In genomic region chr2:24317491-24317920, GRCh38 we compare ENCODE assay signal across 9 cellular contexts. TPM values are rescaled to one million over a fixed set of nuclear protein-coding genes. Genes with fewer than 3 reads are reported as not detected.
A peak's percentile ranks its signal among the peaks of the same experiment; 100 is the strongest.
DNase-seq lines count a peak whose midpoint lies in the region; ATAC-seq and TF ChIP-seq lines count a peak whose summit lies in the region.
"Had no signal": no experiment of that assay in that cellular context is flagged by ENCODE, and none has a peak within 500 bp of the region (broad histone marks: within the 10 kb centered on the region; RNA-seq: fewer than 3 reads in every experiment).

No MANE protein-coding gene starts in this region.

- H3K4me1 ChIP-seq in SJCRH30 = no peaks in the 10 kb centered on the region
- H3K4me1 ChIP-seq in liver (ENCODE audit: control insufficient read depth in 4 of 4, insufficient read depth in 4 of 4, low read length in 3 of 4) = peaks cover 0 to 17% (median 13%) of the 10 kb centered on the region in 4 donors
- H3K4me1 ChIP-seq in effector memory CD4-positive, alpha-beta T cell (ENCODE audit: control insufficient read depth, insufficient read depth, low read length, poor library complexity, severe bottlenecking) = peaks cover 2% of the 10 kb centered on the region
- H3K4me1 ChIP-seq: neural progenitor cell had no signal

- peak in 2 of 3 experiments; percentile 67 to 91 for DNase-seq in NCI-H1417 (lab: John Stamatoyannopoulos, UW)
- no peak for DNase-seq in NCI-H1417 treated with DMSO at 0.1 percent for 48 hours (lab: John Stamatoyannopoulos, UW)
- peak; percentile 18 for DNase-seq in EH (ENCODE audit: low read depth)
- peak; percentile 34 to 47 for DNase-seq in SJCRH30
- DNase-seq in effector memory CD4-positive, alpha-beta T cell = no peak
- no peak for DNase-seq in DMS79 treated with DMSO at 0.1 percent for 48 hours (lab: John Stamatoyannopoulos, UW)

- H3K4me3 ChIP-seq in SJCRH30 (no peak overlapping the region), liver (ENCODE audit: low read depth in 1 of 3, low read length in 3 of 3) (no peak overlapping the region)
- H3K4me3 ChIP-seq in effector memory CD4-positive, alpha-beta T cell (ENCODE audit: insufficient read depth, low read depth, low read length, poor library complexity, severe bottlenecking) = no peak overlapping the region
- H3K4me3 ChIP-seq: neural progenitor cell had no signal

- H3K36me3 ChIP-seq in SJCRH30 (peaks cover 2% of the 10 kb centered on the region; the same call in 1 of the 2 replicates), liver (ENCODE audit: control insufficient read depth in 4 of 4, insufficient read depth in 3 of 4, low read depth in 1 of 4, low read length in 3 of 4) (peaks cover 0 to 3% (median 0%) of the 10 kb centered on the region in 4 donors)
- peaks cover 4% of the 10 kb centered on the region for H3K36me3 ChIP-seq in effector memory CD4-positive, alpha-beta T cell (ENCODE audit: control insufficient read depth, insufficient read depth, low read length)
- H3K36me3 ChIP-seq: neural progenitor cell had no signal

- no peak for TF ChIP-seq CTCF in liver (IDR thresholded peaks at IDR 0.05; ENCODE audit: low read depth, low read length, missing input control)

- ATAC-seq in GM21515 (IDR thresholded peaks at IDR 0.05; ENCODE audit: unreplicated experiment) = no peak

- H3K9me3 ChIP-seq in SJCRH30 (replicated peaks) (0 out of 2 replicates have a peak, but pooled peaks cover 2% of the 10 kb centered on the region), liver (ENCODE audit: control insufficient read depth in 4 of 4, low read length in 3 of 4) (no peaks in the 10 kb centered on the region)
- no peaks in the 10 kb centered on the region for H3K9me3 ChIP-seq in effector memory CD4-positive, alpha-beta T cell (ENCODE audit: control insufficient read depth, low read length)

- H3K9ac ChIP-seq in liver (ENCODE audit: low read depth in 1 of 2, low read length in 2 of 2) = no peak overlapping the region
- H3K9ac ChIP-seq: neural progenitor cell had no signal

- H3K27me3 ChIP-seq in SJCRH30 (no peaks in the 10 kb centered on the region), liver (ENCODE audit: control insufficient read depth in 4 of 4, insufficient read depth in 4 of 4, low read length in 3 of 4) (no peaks in the 10 kb centered on the region)
- no peaks in the 10 kb centered on the region for H3K27me3 ChIP-seq in effector memory CD4-positive, alpha-beta T cell (replicated peaks; ENCODE audit: control insufficient read depth, insufficient read depth, low read length, poor library complexity, severe bottlenecking)
- H3K27me3 ChIP-seq: neural progenitor cell had no signal

- TF ChIP-seq RAD21 in liver (IDR thresholded peaks at IDR 0.05) = no peak

- H3K27ac ChIP-seq in SJCRH30 (no peak overlapping the region), liver (ENCODE audit: low read depth in 1 of 2, low read length in 2 of 2) (no peak overlapping the region)
- no peak overlapping the region for H3K27ac ChIP-seq in effector memory CD4-positive, alpha-beta T cell (ENCODE audit: insufficient read depth, low read length, poor library complexity, severe bottlenecking)
- H3K27ac ChIP-seq: neural progenitor cell had no signal

TF ChIP-seq in liver, 16 proteins besides CTCF, POLR2A, EP300 and RAD21:
- TF ChIP-seq HNF4A (conservative IDR thresholded peaks at IDR 0.05) (peak; percentile 67 to 77), HNF4G (IDR thresholded peaks at IDR 0.05) (peak; percentile 50), RXRA (IDR thresholded peaks at IDR 0.05) (peak; percentile 39 to 50), GABPA (IDR thresholded peaks at IDR 0.05 in 1 of 2, conservative IDR thresholded peaks at IDR 0.05 in 1 of 2) (no peak), EGR1 (IDR thresholded peaks at IDR 0.05; ENCODE audit: low read depth in 2 of 2) (no peak), ZBTB33 (IDR thresholded peaks at IDR 0.05) (no peak), SP1 (IDR thresholded peaks at IDR 0.05) (peak; percentile 72), NR2F2 (IDR thresholded peaks at IDR 0.05) (no peak), JUND (IDR thresholded peaks at IDR 0.05) (peak; percentile 22 to 39), FOXA1 (IDR thresholded peaks at IDR 0.05) (no peak), TAF1 (conservative IDR thresholded peaks at IDR 0.05) (no peak), FOXA2 (IDR thresholded peaks at IDR 0.05) (no peak), ATF3 (IDR thresholded peaks at IDR 0.05) (peak; percentile 6), YY1 (IDR thresholded peaks at IDR 0.05) (no peak)

RNA-seq across cellular contexts. Expression of gene ITSN2, which starts 42.8 kb away (rescaled TPM):
- total RNA-seq in SJCRH30 (2014; rRNA removed; shearing (Covaris generic)) = 27.9 and 30.7 TPM in 2 replicates
- total RNA-seq in liver = 10 to 100 TPM; 21.1 to 32.4 TPM
- polyA plus RNA-seq in liver = 10 to 100 TPM; 10.1 to 22.1 TPM

Comparison
In these comparisons a context has a peak if more than half of its experiments do, and no peak if none do; other contexts are left out.
1. DNase-seq: peak in NCI-H1417 (2 of 3), EH (single experiment) and SJCRH30 (2 of 2); none in NCI-H1417 treated with DMSO at 0.1 percent for 48 hours (single experiment), effector memory CD4-positive, alpha-beta T cell (0 of 3) and DMS79 treated with DMSO at 0.1 percent for 48 hours (single experiment).